ENCODE assay signal across 14 cellular contexts in genomic region chr12:110669193-110669502, GRCh38. TPM values are rescaled to one million over a fixed set of nuclear protein-coding genes. Genes with fewer than 3 reads are reported as not detected.
A peak's percentile ranks its signal among the peaks of the same experiment; 100 is the strongest.
DNase-seq lines count a peak whose midpoint lies in the region; ATAC-seq, FAIRE-seq and TF ChIP-seq lines count a peak whose summit lies in the region.
"Had no signal": no experiment of that assay in that cellular context is flagged by ENCODE, and none has a peak within 500 bp of the region (broad histone marks: within the 10 kb centered on the region; RNA-seq: fewer than 3 reads in every experiment).

No MANE protein-coding gene starts in this region.

- CTCF ChIA-PET in CD8-positive, alpha-beta memory T cell (lab: Charles Lee), result no interaction called here

- no peak for DNase-seq in CD8-positive, alpha-beta memory T cell
- no peak for DNase-seq in activated naive CD8-positive, alpha-beta T cell treated with anti-CD3 and anti-CD28 coated beads for 36 hours
- no peak for DNase-seq in NCI-H2171 (lab: John Stamatoyannopoulos, UW)
- DNase-seq in NCI-H1105 treated with DMSO at 0.1 percent for 48 hours (lab: John Stamatoyannopoulos, UW), result no peak
- no peak for DNase-seq in small intestine
- DNase-seq: amniotic stem cell, NCI-H510A treated with DMSO at 0.1 percent for 48 hours had no signal

- H3K36me3 Mint-ChIP-seq in CD8-positive, alpha-beta memory T cell, result peaks cover 21 to 29% (median 29%) of the 10 kb centered on the region in 3 donors
- peaks cover 76% of the 10 kb centered on the region for H3K36me3 Mint-ChIP-seq in activated naive CD8-positive, alpha-beta T cell treated with anti-CD3 and anti-CD28 coated beads for 36 hours

- WGBS in small intestine, 3 donors, result 27 to 63% (median 46%) methylated on average over 5 of the region's 5 CpGs

- peaks cover 19% of the 10 kb centered on the region for H3K4me1 ChIP-seq in CD8-positive, alpha-beta memory T cell (ENCODE audit: insufficient read depth, low read length)
- no peaks in the 10 kb centered on the region for H3K4me1 ChIP-seq in small intestine (ENCODE audit: control insufficient read depth in 2 of 2, insufficient read depth in 1 of 2, low read depth in 1 of 2, low read length in 1 of 2)
- H3K4me1 ChIP-seq: parathyroid adenoma, vagina had no signal

- H3K27me3 ChIP-seq in CD8-positive, alpha-beta memory T cell (ENCODE audit: insufficient read depth, low read length, poor library complexity, severe bottlenecking), result no peaks in the 10 kb centered on the region
- no peaks in the 10 kb centered on the region for H3K27me3 ChIP-seq in small intestine (ENCODE audit: control insufficient read depth in 2 of 2, insufficient read depth in 2 of 2, low read length in 2 of 2)
- H3K27me3 ChIP-seq: vagina had no signal

- H3K27me3 Mint-ChIP-seq in CD8-positive, alpha-beta memory T cell, result no peaks in the 10 kb centered on the region
- no peaks in the 10 kb centered on the region for H3K27me3 Mint-ChIP-seq in activated naive CD8-positive, alpha-beta T cell treated with anti-CD3 and anti-CD28 coated beads for 36 hours

- POLR2A ChIA-PET in CD8-positive, alpha-beta memory T cell (lab: Charles Lee), result no interaction called here

- FAIRE-seq in small intestine (lab: Jason Lieb, UNC), result no peak
- FAIRE-seq: TTC549 had no signal

- no peak overlapping the region for H3K4me3 ChIP-seq in CD8-positive, alpha-beta memory T cell (ENCODE audit: low read length)
- H3K4me3 ChIP-seq in small intestine (ENCODE audit: low read depth in 1 of 2, low read length in 2 of 2), result no peak overlapping the region
- H3K4me3 ChIP-seq: GM23338, vagina had no signal

- H3K36me3 ChIP-seq in CD8-positive, alpha-beta memory T cell (ENCODE audit: insufficient read depth, low read length), result no peaks in the 10 kb centered on the region
- H3K36me3 ChIP-seq in small intestine (ENCODE audit: control insufficient read depth in 2 of 2, insufficient read depth in 2 of 2, low read length in 2 of 2), result no peaks in the 10 kb centered on the region

- H3K9me3 ChIP-seq in CD8-positive, alpha-beta memory T cell (ENCODE audit: low read length), result no peaks in the 10 kb centered on the region
- no peaks in the 10 kb centered on the region for H3K9me3 ChIP-seq in small intestine (ENCODE audit: control insufficient read depth, low read depth)

- peaks cover 9 to 22% (median 20%) of the 10 kb centered on the region in 5 donors for H3K9me3 Mint-ChIP-seq in CD8-positive, alpha-beta memory T cell
- peaks cover 24% of the 10 kb centered on the region for H3K9me3 Mint-ChIP-seq in activated naive CD8-positive, alpha-beta T cell treated with anti-CD3 and anti-CD28 coated beads for 36 hours

- H3K27ac Mint-ChIP-seq in CD8-positive, alpha-beta memory T cell, result peak overlapping the region in 6 of 8 donors; percentile 4 to 74 (median 36)
- H3K27ac Mint-ChIP-seq in activated naive CD8-positive, alpha-beta T cell treated with anti-CD3 and anti-CD28 coated beads for 36 hours, result peak overlapping the region; percentile 95
- H3K27ac Mint-ChIP-seq: GM23338 had no signal

- peaks cover 17 to 22% (median 22%) of the 10 kb centered on the region in 3 donors for H3K4me1 Mint-ChIP-seq in CD8-positive, alpha-beta memory T cell
- H3K4me1 Mint-ChIP-seq in activated naive CD8-positive, alpha-beta T cell treated with anti-CD3 and anti-CD28 coated beads for 36 hours, result peaks cover 54% of the 10 kb centered on the region

- peak overlapping the region in 2 of 7 donors; percentile 25 to 45 for H3K4me3 Mint-ChIP-seq in CD8-positive, alpha-beta memory T cell
- no peak overlapping the region for H3K4me3 Mint-ChIP-seq in activated naive CD8-positive, alpha-beta T cell treated with anti-CD3 and anti-CD28 coated beads for 36 hours
- H3K4me3 Mint-ChIP-seq: GM23338 had no signal

- no peak overlapping the region for H3K27ac ChIP-seq in CD8-positive, alpha-beta memory T cell (ENCODE audit: low read depth, low read length)
- no peak overlapping the region for H3K27ac ChIP-seq in small intestine (ENCODE audit: low read depth in 1 of 2, low read length in 1 of 2)
- H3K27ac ChIP-seq: parathyroid adenoma, vagina had no signal

- peak; percentile 41 for TF ChIP-seq POLR2A in GM19099 (IDR thresholded peaks at IDR 0.05; ENCODE audit: extremely low read depth, insufficient read length, low read depth)

- ATAC-seq in HG03159 (IDR thresholded peaks at IDR 0.05; ENCODE audit: unreplicated experiment) (peak; percentile 39), HG02938 (IDR thresholded peaks at IDR 0.05; ENCODE audit: unreplicated experiment) (no peak)
- ATAC-seq: GM23338 had no signal

RNA-seq across cellular contexts. Expression of gene HVCN1, which starts 19.8 kb away (rescaled TPM):
- total RNA-seq in CD8-positive, alpha-beta memory T cell, result 10 to 100 TPM; 18.5 to 20.2 TPM
- polyA plus RNA-seq in CD8-positive, alpha-beta memory T cell, result 17.6 TPM
- total RNA-seq in activated naive CD8-positive, alpha-beta T cell treated with anti-CD3 and anti-CD28 coated beads for 36 hours, result 10 to 100 TPM; 47.4 to 49.1 TPM
- polyA plus RNA-seq in small intestine, result 1 to 10 TPM; 1.9 to 4.5 (median 2.5) TPM

RNA-seq across cellular contexts. Expression of gene TCTN1, which starts 55.2 kb away (rescaled TPM):
- 10 to 100 TPM in 1 of 2 experiments, 1 to 10 TPM in 1; 9.8 to 11.1 TPM for total RNA-seq in CD8-positive, alpha-beta memory T cell
- 4.6 TPM for polyA plus RNA-seq in CD8-positive, alpha-beta memory T cell
- 10 to 100 TPM; 11.0 to 13.6 TPM for total RNA-seq in activated naive CD8-positive, alpha-beta T cell treated with anti-CD3 and anti-CD28 coated beads for 36 hours
- 1 to 10 TPM in 2 of 3 donors, under 1 TPM in 1; 0.67 to 5.5 (median 1.6) TPM for polyA plus RNA-seq in small intestine
